In the genomic region with DNA sequence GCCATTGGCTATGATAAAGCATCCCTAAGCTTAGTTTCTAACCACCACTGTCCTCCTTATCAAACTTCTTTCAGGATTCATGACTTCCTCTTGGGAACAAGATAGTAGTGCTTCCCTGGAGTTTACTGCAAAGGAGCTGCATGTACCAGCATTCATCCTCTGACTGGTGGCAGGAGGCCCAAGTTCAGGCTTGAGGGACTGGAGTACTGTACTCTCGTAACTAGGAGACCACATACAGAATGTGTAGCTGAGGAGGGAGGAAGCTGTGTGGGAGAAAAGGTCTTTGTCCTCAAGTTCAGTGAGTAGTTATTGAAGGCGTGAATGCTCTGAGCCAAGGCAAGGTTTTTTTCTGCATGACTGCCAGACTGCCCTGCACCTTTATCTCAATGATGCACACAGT, we compare ENCODE assay signal across 17 cellular contexts. TPM values are rescaled to one million over a fixed set of nuclear protein-coding genes. Genes with fewer than 3 reads are reported as not detected.
A peak's percentile ranks its signal among the peaks of the same experiment; 100 is the strongest.
DNase-seq lines count a peak whose midpoint lies in the region; ATAC-seq, FAIRE-seq and TF ChIP-seq lines count a peak whose summit lies in the region.
"Had no signal": no experiment of that assay in that cellular context is flagged by ENCODE, and none has a peak within 500 bp of the region (broad histone marks: within the 10 kb centered on the region; RNA-seq: fewer than 3 reads in every experiment).

No MANE protein-coding gene starts in this region.

- H4K20me1 ChIP-seq in mammary epithelial cell (ENCODE audit: insufficient read depth, low read length): no peaks in the 10 kb centered on the region

- H3K36me3 Mint-ChIP-seq in MCF 10A (ENCODE audit: insufficient read depth, unreplicated experiment) (no peaks in the 10 kb centered on the region), mesothelial cell of epicardium (peaks cover 4% of the 10 kb centered on the region), type B pancreatic cell (peaks cover 6% of the 10 kb centered on the region)
- H3K36me3 Mint-ChIP-seq in activated T-cell treated with anti-CD3 and anti-CD28 coated beads, Interleukin-2, amount 50 U/mL, for 4 hours (ENCODE audit: insufficient read depth): no peaks in the 10 kb centered on the region

- dilution Hi-C loops in mammary epithelial cell (cut with HindIII; ENCODE audit: low sequenced_read_pairs): no loop called here

- H3K9me3 ChIP-seq in mammary epithelial cell (replicated peaks; ENCODE audit: insufficient read depth, low read length) (no peaks in the 10 kb centered on the region), BE2C (no peaks in the 10 kb centered on the region), small intestine (ENCODE audit: control insufficient read depth, low read depth) (no peaks in the 10 kb centered on the region)
- H3K9me3 ChIP-seq: Caco-2, tibial artery had no signal

- TF ChIP-seq CTCF in mammary epithelial cell (conservative IDR thresholded peaks at IDR 0.05 in 1 of 2, IDR thresholded peaks at IDR 0.05 in 1 of 2; ENCODE audit: extremely low read depth in 1 of 2, insufficient read depth in 1 of 2, low read depth in 1 of 2, low read length in 2 of 2) (no peak), MCF 10A (IDR thresholded peaks at IDR 0.05; ENCODE audit: unreplicated experiment) (no peak), fibroblast of the aortic adventitia (IDR thresholded peaks at IDR 0.05; ENCODE audit: insufficient read depth, low read length) (no peak), mesothelial cell of epicardium (IDR thresholded peaks at IDR 0.05; ENCODE audit: unreplicated experiment) (no peak), type B pancreatic cell (conservative IDR thresholded peaks at IDR 0.05) (no peak), BE2C (IDR thresholded peaks at IDR 0.05; ENCODE audit: low read depth, low read length) (no peak)

- H3K27me3 Mint-ChIP-seq in MCF 10A (ENCODE audit: insufficient read depth, unreplicated experiment) (no peaks in the 10 kb centered on the region), mesothelial cell of epicardium (ENCODE audit: low read depth) (no peaks in the 10 kb centered on the region), type B pancreatic cell (no peaks in the 10 kb centered on the region)
- H3K27me3 Mint-ChIP-seq in activated T-cell treated with anti-CD3 and anti-CD28 coated beads, Interleukin-2, amount 50 U/mL, for 4 hours (ENCODE audit: low read depth): peaks cover 14% of the 10 kb centered on the region

- H3K9ac ChIP-seq in mammary epithelial cell (ENCODE audit: insufficient read depth, low read length): no peak overlapping the region

- peaks cover 81% of the 10 kb centered on the region for H3K79me2 ChIP-seq in mammary epithelial cell (ENCODE audit: insufficient read depth, low read length)

- FAIRE-seq in small intestine (lab: Jason Lieb, UNC): no peak
- FAIRE-seq: endothelial cell of umbilical vein had no signal

- in situ Hi-C loops in mammary epithelial cell (cut with MboI; ENCODE audit: low sequenced_read_pairs in 2 of 2): no loop called here

- H3K4me3 Mint-ChIP-seq in MCF 10A (ENCODE audit: unreplicated experiment) (no peak overlapping the region), mesothelial cell of epicardium (no peak overlapping the region), type B pancreatic cell (peak overlapping the region; percentile 4)
- no peak overlapping the region for H3K4me3 Mint-ChIP-seq in activated T-cell treated with anti-CD3 and anti-CD28 coated beads, Interleukin-2, amount 50 U/mL, for 4 hours

- WGBS in mammary epithelial cell (ENCODE audit: low coverage, missing lambda C conversion rate): 56% methylated on average over 2 of the region's 2 CpGs
- WGBS in small intestine, 3 donors: 44 to 56% (median 46%) methylated on average over 2 of the region's 2 CpGs

- H2AFZ ChIP-seq in mammary epithelial cell (ENCODE audit: low read depth, low read length): no peak overlapping the region

- CTCF ChIA-PET in mammary epithelial cell (lab: Charles Lee; ENCODE audit: low non-redundant PET) (no interaction called here), MCF 10A (lab: Yijun Ruan, JAX) (interaction anchor here (0.8 to 1.0 kb wide), 2 partner anchors 52 to 55 kb away, joined by 3 read pairs; no protein-coding TSS in a partner anchor)

- H3K4me2 ChIP-seq in mammary epithelial cell (ENCODE audit: insufficient read depth, low read depth, low read length): no peak overlapping the region

- BruUV-seq in mammary epithelial cell (replicated peaks; lab: Mats Ljungman, UMichigan) (no TSS peak), MCF 10A (replicated peaks; lab: Mats Ljungman, UMichigan) (no TSS peak)

- no peak overlapping the region for H3K27ac ChIP-seq in mammary epithelial cell (ENCODE audit: insufficient read depth, low read depth, low read length)
- peak overlapping the region in 1 of 2 donors; percentile 54 for H3K27ac ChIP-seq in small intestine (ENCODE audit: low read depth in 1 of 2, low read length in 1 of 2)
- H3K27ac ChIP-seq: tibial artery had no signal

- DNase-seq in mammary epithelial cell (peak; percentile 13), MCF 10A (ENCODE audit: unreplicated experiment) (no peak), fibroblast of the aortic adventitia (ENCODE audit: low read depth) (peak; percentile 16), mesothelial cell of epicardium (ENCODE audit: low spot score in 2 of 2, unreplicated experiment in 2 of 2) (peak in 1 of 2 experiments; percentile 41), type B pancreatic cell (ENCODE audit: extremely low spot score, unreplicated experiment) (no peak), BE2C (no peak), small intestine (no peak)
- no peak for DNase-seq in activated T-cell treated with anti-CD3 and anti-CD28 coated beads, Interleukin-2, amount 50 U/mL, for 4 hours
- DNase-seq: 8988T; activated CD4-positive, CD25-positive, alpha-beta regulatory T cell treated with anti-CD3 and anti-CD28 coated beads, Interleukin-2, amount 50 U/mL, for 72 hours; activated T-cell treated with anti-CD3 and anti-CD28 coated beads, Interleukin-2, amount 50 U/mL, for 1 hour; Caco-2; KG1; NCI-H187 treated with DMSO at 0.1 percent for 48 hours; NK-92 treated with Interleukin-12 subunit alpha and Interleukin-12 subunit beta, amount 100 ng/mL, for 24 hours; tibial artery had no signal

- H3K36me3 ChIP-seq in mammary epithelial cell (ENCODE audit: insufficient read depth, low read length): no peaks in the 10 kb centered on the region
- peaks cover 15% of the 10 kb centered on the region for H3K36me3 ChIP-seq in BE2C
- H3K36me3 ChIP-seq in small intestine (ENCODE audit: control insufficient read depth in 2 of 2, insufficient read depth in 2 of 2, low read length in 2 of 2): no peaks in the 10 kb centered on the region
- H3K36me3 ChIP-seq: tibial artery had no signal

- intact Hi-C loops in mammary epithelial cell (cut with micrococcal nuclease) (no loop called here), MCF 10A (cut with micrococcal nuclease) (no loop called here)

- H3K4me1 Mint-ChIP-seq in MCF 10A (ENCODE audit: insufficient read depth, unreplicated experiment): no peaks in the 10 kb centered on the region
- H3K4me1 Mint-ChIP-seq in mesothelial cell of epicardium: peaks cover 25% of the 10 kb centered on the region
- peaks cover 11% of the 10 kb centered on the region for H3K4me1 Mint-ChIP-seq in type B pancreatic cell (ENCODE audit: unreplicated experiment)
- H3K4me1 Mint-ChIP-seq in activated T-cell treated with anti-CD3 and anti-CD28 coated beads, Interleukin-2, amount 50 U/mL, for 4 hours (ENCODE audit: low read depth): no peaks in the 10 kb centered on the region

- H3K9me3 Mint-ChIP-seq in MCF 10A (ENCODE audit: unreplicated experiment) (no peaks in the 10 kb centered on the region), mesothelial cell of epicardium (no peaks in the 10 kb centered on the region), type B pancreatic cell (no peaks in the 10 kb centered on the region)
- no peaks in the 10 kb centered on the region for H3K9me3 Mint-ChIP-seq in activated T-cell treated with anti-CD3 and anti-CD28 coated beads, Interleukin-2, amount 50 U/mL, for 4 hours

- H3K27me3 ChIP-seq in mammary epithelial cell (ENCODE audit: insufficient read depth, low read length) (no peaks in the 10 kb centered on the region), BE2C (no peaks in the 10 kb centered on the region), small intestine (ENCODE audit: control insufficient read depth in 2 of 2, insufficient read depth in 2 of 2, low read length in 2 of 2) (no peaks in the 10 kb centered on the region)
- H3K27me3 ChIP-seq: tibial artery had no signal

- H3K4me1 ChIP-seq in mammary epithelial cell (ENCODE audit: insufficient read depth, low read length): no peaks in the 10 kb centered on the region
- peaks cover 4% of the 10 kb centered on the region; the same call in 1 of the 2 replicates for H3K4me1 ChIP-seq in BE2C
- H3K4me1 ChIP-seq in small intestine (ENCODE audit: control insufficient read depth in 2 of 2, insufficient read depth in 1 of 2, low read depth in 1 of 2, low read length in 1 of 2): peaks cover 0 to 4% of the 10 kb centered on the region in 2 donors

- H3K27ac Mint-ChIP-seq in MCF 10A (ENCODE audit: low read depth, unreplicated experiment): no peak overlapping the region
- peak overlapping the region; percentile 80 for H3K27ac Mint-ChIP-seq in mesothelial cell of epicardium
- H3K27ac Mint-ChIP-seq in type B pancreatic cell: no peak overlapping the region

- POLR2A ChIA-PET in MCF 10A (lab: Yijun Ruan, JAX): no interaction called here

- no peak for ATAC-seq in activated T-cell treated with anti-CD3 and anti-CD28 coated beads, Interleukin-2, amount 50 U/mL, for 4 hours

- no peak overlapping the region for H3K4me3 ChIP-seq in mammary epithelial cell (replicated peaks in 1 of 3; ENCODE audit: insufficient read depth in 1 of 3, low read depth in 2 of 3, low read length in 3 of 3)
- H3K4me3 ChIP-seq in fibroblast of the aortic adventitia (ENCODE audit: low read depth, low read length): no peak overlapping the region
- H3K4me3 ChIP-seq in BE2C (ENCODE audit: low read depth, low read length): no peak overlapping the region
- H3K4me3 ChIP-seq in small intestine (ENCODE audit: low read depth in 1 of 2, low read length in 2 of 2): no peak overlapping the region
- H3K4me3 ChIP-seq: tibial artery had no signal

RNA-seq across cellular contexts. Expression of a gene that starts 12.9 kb away (rescaled TPM):
- total RNA-seq in mammary epithelial cell: 10 to 100 TPM; 44.5 to 49.7 TPM
- 43.9 TPM for polyA plus RNA-seq in mammary epithelial cell
- polyA minus RNA-seq in mammary epithelial cell: 69.1 TPM
- 30.2 and 36.5 TPM in 2 replicates for total RNA-seq in MCF 10A (2022)
- total RNA-seq in fibroblast of the aortic adventitia (ENCODE audit: low replicate concordance): 39.7 and 93.1 TPM in 2 replicates
- 81.3 to 86.4 TPM (median 85.0 TPM) in 3 replicates for total RNA-seq in mesothelial cell of epicardium
- 62.7 and 79.6 TPM in 2 replicates for total RNA-seq in type B pancreatic cell (ENCODE audit: low replicate concordance)
- polyA plus RNA-seq in BE2C (2012; ENCODE audit: insufficient read depth, insufficient read length, low read depth): 90.4 TPM
- 10 to 100 TPM in 1 of 3 donors, 1 to 10 TPM in 2; 1.3 to 11.1 (median 3.8) TPM for polyA plus RNA-seq in small intestine
- total RNA-seq in activated T-cell treated with anti-CD3 and anti-CD28 coated beads, Interleukin-2, amount 50 U/mL, for 4 hours: 1 to 10 TPM; 1.5 to 4.2 (median 1.7) TPM

RNA-seq across cellular contexts. Expression of a gene that starts 49.8 kb away (rescaled TPM):
- total RNA-seq in mammary epithelial cell (10 to 100 TPM; 29.7 to 37.4 TPM), MCF 10A (2022) (39.8 and 49.8 TPM in 2 replicates), fibroblast of the aortic adventitia (ENCODE audit: low replicate concordance) (39.9 and 57.5 TPM in 2 replicates), mesothelial cell of epicardium (42.4 to 48.0 TPM (median 45.5 TPM) in 3 replicates), type B pancreatic cell (ENCODE audit: low replicate concordance) (18.3 and 22.6 TPM in 2 replicates)
- polyA plus RNA-seq in mammary epithelial cell (11.2 TPM), small intestine (1 to 10 TPM in 1 of 3 donors, under 1 TPM in 2; 0.45 to 3.1 (median 0.54) TPM)
- 4.3 TPM for polyA minus RNA-seq in mammary epithelial cell
- 8.8 TPM for polyA plus RNA-seq in BE2C (2012; ENCODE audit: insufficient read depth, insufficient read length, low read depth)
- total RNA-seq in activated T-cell treated with anti-CD3 and anti-CD28 coated beads, Interleukin-2, amount 50 U/mL, for 4 hours: 1 to 10 TPM; 5.3 to 7.0 (median 5.9) TPM

RNA-seq across cellular contexts. Expression of a gene that starts 51.5 kb away (rescaled TPM):
- total RNA-seq in mammary epithelial cell (10 to 100 TPM; 11.7 to 14.8 TPM), MCF 10A (2022) (12.0 and 16.2 TPM in 2 replicates), fibroblast of the aortic adventitia (ENCODE audit: low replicate concordance) (10.6 and 15.5 TPM in 2 replicates), mesothelial cell of epicardium (39.8 to 43.5 TPM (median 40.3 TPM) in 3 replicates), type B pancreatic cell (ENCODE audit: low replicate concordance) (27.7 and 46.0 TPM in 2 replicates)
- polyA plus RNA-seq in mammary epithelial cell (4.2 TPM), small intestine (1 to 10 TPM; 3.8 to 5.0 (median 4.0) TPM)
- 7.5 TPM for polyA minus RNA-seq in mammary epithelial cell
- 3.6 TPM for polyA plus RNA-seq in BE2C (2012; ENCODE audit: insufficient read depth, insufficient read length, low read depth)
- total RNA-seq in activated T-cell treated with anti-CD3 and anti-CD28 coated beads, Interleukin-2, amount 50 U/mL, for 4 hours: 1 to 10 TPM; 5.2 to 6.1 (median 5.4) TPM

Comparison
In these comparisons a context has a peak if more than half of its experiments do, and no peak if none do; other contexts are left out.
1. DNase-seq: peak in mammary epithelial cell (single experiment) and fibroblast of the aortic adventitia (single experiment); none in MCF 10A (single experiment), type B pancreatic cell (single experiment), BE2C (single experiment), small intestine (single experiment) and activated T-cell treated with anti-CD3 and anti-CD28 coated beads, Interleukin-2, amount 50 U/mL, for 4 hours (single experiment).